In the genomic region with DNA sequence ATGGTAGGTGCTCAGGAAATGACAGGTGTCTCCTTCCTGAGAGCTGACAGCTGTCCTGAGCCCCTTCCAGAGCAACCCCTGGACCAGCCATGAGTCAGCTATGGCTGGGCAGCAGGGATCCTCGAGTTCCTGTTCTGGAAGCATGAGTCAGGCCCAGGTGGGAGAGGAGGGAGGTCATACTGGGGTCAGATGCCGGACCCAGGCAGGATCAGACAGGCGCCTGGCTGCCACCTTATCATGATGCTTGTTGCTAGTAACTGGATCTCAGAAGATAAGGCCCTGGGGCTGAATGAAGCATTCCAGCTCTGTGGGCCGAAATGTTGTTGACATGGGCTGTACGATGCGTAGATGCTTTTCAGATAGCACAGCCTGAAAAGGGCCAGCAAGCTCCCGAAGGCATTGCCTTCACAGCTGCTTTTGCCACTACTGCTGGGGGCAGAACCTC, we compare ENCODE assay signal across 10 cellular contexts. TPM values are rescaled to one million over a fixed set of nuclear protein-coding genes. Genes with fewer than 3 reads are reported as not detected.
DNase-seq lines count a peak whose midpoint lies in the region; ATAC-seq and TF ChIP-seq lines count a peak whose summit lies in the region.
"Had no signal": no experiment of that assay in that cellular context is flagged by ENCODE, and none has a peak within 500 bp of the region (broad histone marks: within the 10 kb centered on the region; RNA-seq: fewer than 3 reads in every experiment).

No MANE protein-coding gene starts in this region.

- no peaks in the 10 kb centered on the region for H3K9me3 ChIP-seq in gastrocnemius medialis

- no peak for TF ChIP-seq POLR2A in gastrocnemius medialis (IDR thresholded peaks at IDR 0.05)

- intact Hi-C loops in gastrocnemius medialis (cut with DNase I; ENCODE audit: low total_unique reads): no loop called here

- H3K36me3 ChIP-seq in gastrocnemius medialis: no peaks in the 10 kb centered on the region

- no peaks in the 10 kb centered on the region for H3K27me3 ChIP-seq in gastrocnemius medialis

- in situ Hi-C loops in gastrocnemius medialis (cut with MboI; ENCODE audit: low sequenced_read_pairs in 4 of 4): no loop called here

- peaks cover 6 to 15% of the 10 kb centered on the region in 2 donors for H3K4me1 ChIP-seq in gastrocnemius medialis

- H3K4me3 ChIP-seq in fibroblast of villous mesenchyme (ENCODE audit: low read depth, low read length) (no peak overlapping the region), gastrocnemius medialis (no peak overlapping the region)

- TF ChIP-seq CTCF in fibroblast of villous mesenchyme (IDR thresholded peaks at IDR 0.05; ENCODE audit: insufficient read depth, low read depth, low read length): no peak
- no peak for TF ChIP-seq CTCF in gastrocnemius medialis (IDR thresholded peaks at IDR 0.05 in 4 of 5, conservative IDR thresholded peaks at IDR 0.05 in 1 of 5)

- peak overlapping the region in 1 of 4 donors; percentile 43 for H3K27ac ChIP-seq in gastrocnemius medialis

- ATAC-seq in gastrocnemius medialis (peak; percentile 38 to 67), HG02678 (IDR thresholded peaks at IDR 0.05; ENCODE audit: unreplicated experiment) (no peak)
- ATAC-seq: sciatic nerve had no signal

- DNase-seq in HCEC 1CT: peak; percentile 44
- DNase-seq in RPMI8226: peak; percentile 83
- DNase-seq in fibroblast of villous mesenchyme (ENCODE audit: low read depth): peak; percentile 69
- DNase-seq in gastrocnemius medialis: peak in 1 of 2 donors; percentile 75
- DNase-seq in nucleus accumbens (lab: John Stamatoyannopoulos, UW): no peak
- DNase-seq in T-helper 1 cell: no peak
- no peak for DNase-seq in NCI-H1436 (lab: John Stamatoyannopoulos, UW)
- DNase-seq: cortex of kidney had no signal

RNA-seq across cellular contexts. Expression of a gene that starts 17.4 kb away (rescaled TPM):
- 20.6 and 36.7 TPM in 2 replicates for total RNA-seq in fibroblast of villous mesenchyme
- total RNA-seq in gastrocnemius medialis: 1 to 10 TPM in 3 of 4 donors, under 1 TPM in 1; 0.39 to 4.4 (median 1.2) TPM

RNA-seq across cellular contexts. Expression of a gene that starts 23.8 kb away (rescaled TPM):
- total RNA-seq in fibroblast of villous mesenchyme: 0.32 and 1.3 TPM in 2 replicates
- under 1 TPM in 2 of 4 donors, not detected in 2; 0.13 to 0.26 TPM for total RNA-seq in gastrocnemius medialis

RNA-seq across cellular contexts. Expression of a gene that starts 58.8 kb away (rescaled TPM):
- total RNA-seq in fibroblast of villous mesenchyme (under 0.01 TPM in 1 of 2 replicates, not detected in the other), gastrocnemius medialis (under 1 TPM in 1 of 4 donors, not detected in 3; 0.24 TPM)

Comparison
In these comparisons a context has a peak if more than half of its experiments do, and no peak if none do; other contexts are left out.
1. DNase-seq: peak in HCEC 1CT (single experiment), RPMI8226 (single experiment) and fibroblast of villous mesenchyme (single experiment); none in nucleus accumbens (0 of 56), T-helper 1 cell (0 of 5) and NCI-H1436 (single experiment).